15 cellular contexts compared by ENCODE assay signal in genomic region chr7:149559711-149560110, GRCh38.
DNase-seq lines count a peak whose midpoint lies in the region; ATAC-seq and TF ChIP-seq lines count a peak whose summit lies in the region.
"Had no signal": no experiment of that assay in that cellular context is flagged by ENCODE, and none has a peak within 500 bp of the region (broad histone marks: within the 10 kb centered on the region; RNA-seq: fewer than 3 reads in every experiment).

No MANE protein-coding gene starts in this region.

- no peak overlapping the region for H3K4me3 Mint-ChIP-seq in activated CD4-positive, alpha-beta T cell treated with anti-CD3 and anti-CD28 coated beads, Interleukin-2, amount 10 ng/mL, durations not matched to agents 24 days and 14 days
- H3K4me3 Mint-ChIP-seq: neural progenitor cell had no signal

- no peaks in the 10 kb centered on the region for H3K9me3 Mint-ChIP-seq in activated CD4-positive, alpha-beta T cell treated with anti-CD3 and anti-CD28 coated beads, Interleukin-2, amount 10 ng/mL, durations not matched to agents 24 days and 14 days

- H3K36me3 Mint-ChIP-seq in activated CD4-positive, alpha-beta T cell treated with anti-CD3 and anti-CD28 coated beads, Interleukin-2, amount 10 ng/mL, durations not matched to agents 24 days and 14 days (ENCODE audit: low read depth) = peaks cover 36% of the 10 kb centered on the region

- intact Hi-C loops in activated CD4-positive, alpha-beta T cell treated with anti-CD3 and anti-CD28 coated beads, Interleukin-2, amount 10 ng/mL, durations not matched to agents 24 days and 14 days (cut with micrococcal nuclease) = no loop called here

- TF ChIP-seq CTCF in epithelial cell of esophagus (IDR thresholded peaks at IDR 0.05; ENCODE audit: insufficient read depth, low read depth, low read length, missing control alignments) = no peak

- H3K4me1 Mint-ChIP-seq in activated CD4-positive, alpha-beta T cell treated with anti-CD3 and anti-CD28 coated beads, Interleukin-2, amount 10 ng/mL, durations not matched to agents 24 days and 14 days = no peaks in the 10 kb centered on the region
- H3K4me1 Mint-ChIP-seq: neural progenitor cell had no signal

- ATAC-seq in GM21528 (IDR thresholded peaks at IDR 0.05; ENCODE audit: low FRiP score, unreplicated experiment) (no peak), HG03108 (IDR thresholded peaks at IDR 0.05; ENCODE audit: unreplicated experiment) (no peak)
- ATAC-seq: gastroesophageal sphincter had no signal

- H3K27ac Mint-ChIP-seq in activated CD4-positive, alpha-beta T cell treated with anti-CD3 and anti-CD28 coated beads, Interleukin-2, amount 10 ng/mL, durations not matched to agents 24 days and 14 days = no peak overlapping the region
- H3K27ac Mint-ChIP-seq: neural progenitor cell had no signal

- no peaks in the 10 kb centered on the region for H3K27me3 Mint-ChIP-seq in activated CD4-positive, alpha-beta T cell treated with anti-CD3 and anti-CD28 coated beads, Interleukin-2, amount 10 ng/mL, durations not matched to agents 24 days and 14 days

- no peak overlapping the region for H3K4me3 ChIP-seq in epithelial cell of esophagus (ENCODE audit: low read length)
- H3K4me3 ChIP-seq: gastroesophageal sphincter, neural progenitor cell, spleen had no signal

- peak; percentile 39 for DNase-seq in activated CD4-positive, alpha-beta T cell treated with anti-CD3 and anti-CD28 coated beads, Interleukin-2, amount 10 ng/mL, durations not matched to agents 24 days and 14 days
- DNase-seq in activated CD4-positive, alpha-beta T cell treated with anti-CD3 and anti-CD28 coated beads, Interleukin-2, amount 50 U/mL, for 1 hour = no peak
- DNase-seq in NCI-H226 = peak; percentile 18
- peak; percentile 88 for DNase-seq in epithelial cell of esophagus (ENCODE audit: low read depth)
- peak; percentile 16 for DNase-seq in renal cortical epithelial cell (ENCODE audit: low read depth)
- DNase-seq in nucleus accumbens (lab: John Stamatoyannopoulos, UW) = no peak
- DNase-seq: activated effector memory CD4-positive, alpha-beta T cell treated with anti-CD3 and anti-CD28 coated beads, Interleukin-2, amount 50 U/mL, for 16 hours; cortex of kidney; NCI-H2081; spleen; SW 1271 had no signal

Comparison
In these comparisons a context has a peak if more than half of its experiments do, and no peak if none do; other contexts are left out.
1. DNase-seq: peak in activated CD4-positive, alpha-beta T cell treated with anti-CD3 and anti-CD28 coated beads, Interleukin-2, amount 10 ng/mL, durations not matched to agents 24 days and 14 days (single experiment), NCI-H226 (single experiment), epithelial cell of esophagus (single experiment) and renal cortical epithelial cell (single experiment); none in activated CD4-positive, alpha-beta T cell treated with anti-CD3 and anti-CD28 coated beads, Interleukin-2, amount 50 U/mL, for 1 hour (single experiment) and nucleus accumbens (0 of 56).